In genomic region chr9:115360122-115360521, GRCh38 we compare ENCODE assay signal across 27 cellular contexts.
"Had no signal": no experiment of that assay in that cellular context is flagged by ENCODE, and none has a peak within 500 bp of the region (broad histone marks: within the 10 kb centered on the region; RNA-seq: fewer than 3 reads in every experiment).

No MANE protein-coding gene starts in this region.

- H3K9me3 Mint-ChIP-seq: naive B cell; nephron progenitor cell; stimulated activated naive B cell treated with anti-CD40 and anti-IgM and Interleukin-4, amounts not matched to agents 10 μg/mL and 1 μg/mL and 100 μg/mL, for 72 hours had no signal

- H3K36me3 Mint-ChIP-seq: naive B cell; natural killer cell; stimulated activated naive B cell treated with anti-CD40 and anti-IgM and Interleukin-4, amounts not matched to agents 10 μg/mL and 1 μg/mL and 100 μg/mL, for 72 hours had no signal

- H3K9me3 ChIP-seq: heart left ventricle, left ventricle myocardium inferior, pancreas, prostate gland, stomach, testis, thyroid gland, upper lobe of right lung had no signal

- H3K4me3 ChIP-seq: heart left ventricle, left ventricle myocardium inferior, lung, pancreas, prostate gland, skin epidermis, stomach, testis, thyroid gland, upper lobe of right lung had no signal

- H3K27ac ChIP-seq: heart left ventricle, left ventricle myocardium inferior, pancreas, prostate gland, skin epidermis, stomach, testis, thyroid gland, upper lobe of right lung had no signal

- H3K4me1 Mint-ChIP-seq: naive B cell; natural killer cell; stimulated activated naive B cell treated with anti-CD40 and anti-IgM and Interleukin-4, amounts not matched to agents 10 μg/mL and 1 μg/mL and 100 μg/mL, for 72 hours had no signal

- ATAC-seq: heart left ventricle; natural killer cell; pancreas; right cardiac atrium; sciatic nerve; stimulated activated naive B cell treated with anti-CD40 and anti-IgM and Interleukin-4, amounts not matched to agents 10 μg/mL and 1 μg/mL and 100 μg/mL, for 72 hours; stimulated activated naive CD8-positive, alpha-beta T cell treated with anti-CD3 and anti-CD28 coated beads, Interleukin-15, Interleukin-2, amounts not matched to agents 100 U/mL and 50 U/mL, for 24 hours; upper lobe of right lung had no signal

- H3K4me1 ChIP-seq: heart left ventricle, left ventricle myocardium inferior, pancreas, prostate gland, stomach, testis, thyroid gland, upper lobe of right lung had no signal

- H3K27ac Mint-ChIP-seq: naive B cell; natural killer cell; stimulated activated naive B cell treated with anti-CD40 and anti-IgM and Interleukin-4, amounts not matched to agents 10 μg/mL and 1 μg/mL and 100 μg/mL, for 72 hours had no signal

- H3K36me3 ChIP-seq: heart left ventricle, left ventricle myocardium inferior, pancreas, prostate gland, stomach, thyroid gland, upper lobe of right lung had no signal

- DNase-seq: heart left ventricle; hypothalamus; islet precursor cell; left ventricle myocardium inferior; naive B cell; natural killer cell; nephron progenitor cell; nucleus accumbens; pancreas; posterior cingulate gyrus; retina; right cardiac atrium; stimulated activated CD4-positive, alpha-beta T cell treated with anti-CD3 and anti-CD28 coated beads, Interleukin-12 subunit alpha, Interleukin-12 subunit beta, amount 100 ng/mL, for 4 hours; stimulated activated CD4-positive, alpha-beta T cell treated with anti-CD3 and anti-CD28 coated beads, Interleukin-15, amount 100 ng/mL, for 24 hours; stimulated activated CD4-positive, alpha-beta T cell treated with anti-CD3 and anti-CD28 coated beads, Interleukin-2, amount 100 ng/mL, for 24 hours; stimulated activated CD4-positive, alpha-beta T cell treated with anti-CD3 and anti-CD28 coated beads, Interleukin-4, amount 100 ng/mL, for 1 hour; stimulated activated naive B cell treated with anti-CD40 and anti-IgM and Interleukin-4, amounts not matched to agents 10 μg/mL and 1 μg/mL and 100 μg/mL, for 72 hours; stimulated activated naive CD8-positive, alpha-beta T cell treated with anti-CD3 and anti-CD28 coated beads, Interleukin-15, Interleukin-2, amounts not matched to agents 100 U/mL and 50 U/mL, for 24 hours; stomach; testis; thyroid gland; trophoblast cell; upper lobe of right lung had no signal

- H3K27me3 Mint-ChIP-seq: naive B cell had no signal

- H3K4me3 Mint-ChIP-seq: naive B cell; natural killer cell; nephron progenitor cell; stimulated activated naive B cell treated with anti-CD40 and anti-IgM and Interleukin-4, amounts not matched to agents 10 μg/mL and 1 μg/mL and 100 μg/mL, for 72 hours had no signal

- H3K27me3 ChIP-seq: heart left ventricle, stomach, testis, thyroid gland, upper lobe of right lung had no signal
